In genomic region chr1:227926216-227926791, GRCh38 we compare ENCODE assay signal across 28 cellular contexts. TPM values are rescaled to one million over a fixed set of nuclear protein-coding genes. Genes with fewer than 3 reads are reported as not detected.
"Had no signal": no experiment of that assay in that cellular context is flagged by ENCODE, and none has a peak within 500 bp of the region (broad histone marks: within the 10 kb centered on the region; RNA-seq: fewer than 3 reads in every experiment).

No MANE protein-coding gene starts in this region.

- DNase-seq: activated CD4-positive, alpha-beta memory T cell treated with anti-CD3 and anti-CD28 coated beads for 36 hours; activated CD4-positive, alpha-beta T cell treated with anti-CD3 and anti-CD28 coated beads, Interleukin-2, amount 10 ng/mL, durations not matched to agents 7 days and 5 days; activated CD4-positive, CD25-positive, alpha-beta regulatory T cell; activated gamma-delta T cell; activated naive CD4-positive, alpha-beta T cell treated with anti-CD3 and anti-CD28 coated beads for 36 hours; activated naive CD8-positive, alpha-beta T cell treated with anti-CD3 and anti-CD28 coated beads, Interleukin-2, amount 10 ng/mL, durations not matched to agents 7 days and 5 days; activated T-cell treated with anti-CD3 and anti-CD28 coated beads for 4 hours; activated T-cell treated with anti-CD3 and anti-CD28 coated beads, Interleukin-2, amount 50 U/mL, for 48 hours; adrenal gland; anterior cingulate cortex; KG1; NCI-H1048; NCI-H146; NCI-H187 treated with DMSO at 0.1 percent for 48 hours; NCI-H2081 treated with DMSO at 0.1 percent for 48 hours; NCI-H2171; NCI-H226; NCI-H69; PC-9; T-cell; T-helper 2 cell; T1000 had no signal

- H3K4me1 ChIP-seq: adrenal gland had no signal

- ATAC-seq: activated T-helper 17 cell treated with anti-CD3 and anti-CD28 coated beads, Interleukin-2, amount 50 U/mL, for 72 hours; T-cell had no signal

- H3K27ac ChIP-seq: adrenal gland, PC-9, SK-N-MC, VCaP had no signal

- H3K36me3 ChIP-seq: adrenal gland had no signal

- FAIRE-seq: TTC549 had no signal

- H3K4me3 ChIP-seq: adrenal gland, PC-9, SK-N-MC had no signal

- H3K27me3 ChIP-seq: adrenal gland had no signal

- H3K9me3 ChIP-seq: adrenal gland had no signal

RNA-seq across cellular contexts. Expression of gene WNT9A, which starts 21.4 kb away (rescaled TPM):
- total RNA-seq: activated CD8-positive, alpha-beta memory T cell treated with anti-CD3 and anti-CD28 coated beads for 36 hours; activated naive CD4-positive, alpha-beta T cell treated with anti-CD3 and anti-CD28 coated beads for 36 hours had no signal
- polyA plus RNA-seq: IgD-negative memory B cell had no signal
